14 cellular contexts compared by ENCODE assay signal in the genomic region with DNA sequence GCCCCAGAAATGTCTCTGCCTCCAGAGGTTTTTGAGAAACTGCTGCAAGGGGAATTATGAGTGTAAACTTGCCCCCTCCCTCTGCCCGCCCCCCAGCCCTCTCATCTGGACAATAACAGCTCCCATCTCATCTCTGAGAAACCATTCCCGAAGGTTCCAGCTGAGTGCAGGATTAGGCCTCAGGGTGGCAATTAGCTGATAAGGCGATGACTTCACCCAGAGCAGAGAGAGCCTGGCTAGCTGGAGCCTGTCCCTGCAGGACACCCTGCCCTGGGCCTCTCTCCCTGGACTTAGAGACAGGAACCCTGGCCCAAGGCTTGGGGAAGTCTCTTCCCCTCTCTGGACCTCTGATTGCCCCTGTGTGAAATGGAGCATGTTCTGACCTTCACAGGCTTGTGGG. TPM values are rescaled to one million over a fixed set of nuclear protein-coding genes. Genes with fewer than 3 reads are reported as not detected.
DNase-seq lines count a peak whose midpoint lies in the region; ATAC-seq and TF ChIP-seq lines count a peak whose summit lies in the region.
"Had no signal": no experiment of that assay in that cellular context is flagged by ENCODE, and none has a peak within 500 bp of the region (broad histone marks: within the 10 kb centered on the region; RNA-seq: fewer than 3 reads in every experiment).

No MANE protein-coding gene starts in this region.

- H3K27ac Mint-ChIP-seq in glutamatergic neuron (ENCODE audit: unreplicated experiment): peak overlapping the region; percentile 33

- WGBS in GM23248 (ENCODE audit: low coverage in 1 of 2, low lambda C conversion rate in 2 of 2, missing lambda C conversion rate in 2 of 2), 2 experiments: 33 to 45% methylated on average over 3 of the region's 3 CpGs
- WGBS in lower leg skin, 2 donors: 36 to 47% methylated on average over 3 of the region's 3 CpGs

- in situ Hi-C loops in GM23248 (cut with MboI): no loop called here

- H3K36me3 ChIP-seq in GM23248 (ENCODE audit: low read depth) (no peaks in the 10 kb centered on the region), parathyroid adenoma (ENCODE audit: control insufficient read depth, insufficient read depth, low read length) (no peaks in the 10 kb centered on the region)
- H3K36me3 ChIP-seq: BLaER1, esophagus squamous epithelium had no signal

- intact Hi-C loops in lower leg skin (cut with DNase I; ENCODE audit: low total_unique reads): no loop called here

- peaks cover 8% of the 10 kb centered on the region for H3K36me3 Mint-ChIP-seq in glutamatergic neuron (ENCODE audit: unreplicated experiment)

- no peak overlapping the region for H2AFZ ChIP-seq in GM23248
- peak overlapping the region; percentile 85 for H2AFZ ChIP-seq in parathyroid adenoma

- H3K9ac ChIP-seq in GM23248 (no peak overlapping the region), parathyroid adenoma (no peak overlapping the region)
- H3K9ac ChIP-seq: BLaER1 had no signal

- no peaks in the 10 kb centered on the region for H3K9me2 ChIP-seq in GM23248 (ENCODE audit: insufficient read depth)

- no peak overlapping the region for H3K27ac ChIP-seq in GM23248
- H3K27ac ChIP-seq in parathyroid adenoma: peak overlapping the region; percentile 74
- H3K27ac ChIP-seq: BLaER1, esophagus squamous epithelium, SK-N-MC had no signal

- H3K27me3 ChIP-seq in GM23248 (replicated peaks; ENCODE audit: insufficient read depth) (peaks cover 30% of the 10 kb centered on the region), parathyroid adenoma (ENCODE audit: control insufficient read depth, insufficient read depth, low read length) (no peaks in the 10 kb centered on the region)

- DNase-seq in GM23248: peak; percentile 58
- peak; percentile 16 for DNase-seq in RPMI7951 (ENCODE audit: low read depth)
- DNase-seq in glutamatergic neuron: peak; percentile 33
- DNase-seq in lower leg skin (ENCODE audit: low spot score in 2 of 2): no peak
- no peak for DNase-seq in cerebellar nuclear complex (lab: John Stamatoyannopoulos, UW)
- DNase-seq: central memory CD4-positive, alpha-beta T cell; esophagus squamous epithelium had no signal

- TF ChIP-seq CTCF in glutamatergic neuron (IDR thresholded peaks at IDR 0.05; ENCODE audit: partially characterized antibody, unreplicated experiment) (no peak), parathyroid adenoma (IDR thresholded peaks at IDR 0.05) (no peak), lower leg skin (IDR thresholded peaks at IDR 0.05) (no peak)

- no peak overlapping the region for H3K4me2 ChIP-seq in GM23248 (ENCODE audit: unreplicated experiment)
- no peak overlapping the region for H3K4me2 ChIP-seq in parathyroid adenoma (ENCODE audit: low read length)
- H3K4me2 ChIP-seq: BLaER1 had no signal

- no peaks in the 10 kb centered on the region; the same call in 1 of the 2 replicates for H3F3A ChIP-seq in GM23248 (ENCODE audit: insufficient read depth)

- no peak overlapping the region for H3K4me3 ChIP-seq in GM23248
- no peak overlapping the region for H3K4me3 ChIP-seq in parathyroid adenoma (ENCODE audit: low read depth, low read length)
- H3K4me3 ChIP-seq in lower leg skin (ENCODE audit: low read depth, poor library complexity, severe bottlenecking): no peak overlapping the region
- H3K4me3 ChIP-seq: BLaER1, esophagus squamous epithelium, SK-N-MC had no signal

- no peaks in the 10 kb centered on the region for H4K20me1 ChIP-seq in GM23248 (ENCODE audit: insufficient read depth)
- H4K20me1 ChIP-seq: BLaER1 had no signal

- H3K4me3 Mint-ChIP-seq in glutamatergic neuron (ENCODE audit: unreplicated experiment): peak overlapping the region; percentile 50

- peaks cover 1% of the 10 kb centered on the region for H3K9me3 Mint-ChIP-seq in glutamatergic neuron (ENCODE audit: unreplicated experiment)

- peaks cover 16% of the 10 kb centered on the region for H3K4me1 Mint-ChIP-seq in glutamatergic neuron (ENCODE audit: low read depth, unreplicated experiment)

- no peak for ATAC-seq in activated CD4-positive, CD25-positive, alpha-beta regulatory T cell treated with anti-CD3 and anti-CD28 coated beads, Interleukin-2, amount 50 U/mL, for 24 hours
- ATAC-seq in HG02970 (IDR thresholded peaks at IDR 0.05; ENCODE audit: low FRiP score, unreplicated experiment): no peak

- peaks cover 5% of the 10 kb centered on the region for H3K27me3 Mint-ChIP-seq in glutamatergic neuron (ENCODE audit: unreplicated experiment)

- H3K9me3 ChIP-seq in GM23248 (ENCODE audit: low read depth) (no peaks in the 10 kb centered on the region), parathyroid adenoma (ENCODE audit: control insufficient read depth, low read length) (no peaks in the 10 kb centered on the region)
- H3K9me3 ChIP-seq: BLaER1, esophagus squamous epithelium had no signal

- H3K4me1 ChIP-seq in GM23248 (ENCODE audit: insufficient read depth) (0 out of 2 replicates have a peak, but pooled peaks cover 6% of the 10 kb centered on the region), parathyroid adenoma (peaks cover 18% of the 10 kb centered on the region)
- H3K4me1 ChIP-seq: BLaER1 had no signal

- no peaks in the 10 kb centered on the region for H3K79me2 ChIP-seq in GM23248 (ENCODE audit: insufficient read depth)
- H3K79me2 ChIP-seq in parathyroid adenoma: no peaks in the 10 kb centered on the region

- TF ChIP-seq POLR2A in lower leg skin (IDR thresholded peaks at IDR 0.05): no peak

RNA-seq across cellular contexts. Expression of gene HAND1, which starts 45.7 kb away (rescaled TPM):
- not detected in 2 replicates for total RNA-seq in GM23248 (2014; rRNA removed; shearing (Covaris generic))
- not detected in 2 replicates for polyA plus RNA-seq in GM23248 (2016; fragmentation: Nextera tagmentation; extraction: Ambion mirVana)
- total RNA-seq in RPMI7951 (2014; rRNA removed; shearing (Covaris generic)): not detected in 2 replicates
- 0.47 TPM for total RNA-seq in glutamatergic neuron (ENCODE audit: unreplicated experiment)
- total RNA-seq in lower leg skin: not detected
- total RNA-seq: esophagus squamous epithelium, LHCN-M2, NCI-H460 had no signal

Comparison
In these comparisons a context has a peak if more than half of its experiments do, and no peak if none do; other contexts are left out.
1. DNase-seq: peak in GM23248 (single experiment), RPMI7951 (single experiment) and glutamatergic neuron (single experiment); none in lower leg skin (0 of 2) and cerebellar nuclear complex (0 of 2).